In the genomic region with DNA sequence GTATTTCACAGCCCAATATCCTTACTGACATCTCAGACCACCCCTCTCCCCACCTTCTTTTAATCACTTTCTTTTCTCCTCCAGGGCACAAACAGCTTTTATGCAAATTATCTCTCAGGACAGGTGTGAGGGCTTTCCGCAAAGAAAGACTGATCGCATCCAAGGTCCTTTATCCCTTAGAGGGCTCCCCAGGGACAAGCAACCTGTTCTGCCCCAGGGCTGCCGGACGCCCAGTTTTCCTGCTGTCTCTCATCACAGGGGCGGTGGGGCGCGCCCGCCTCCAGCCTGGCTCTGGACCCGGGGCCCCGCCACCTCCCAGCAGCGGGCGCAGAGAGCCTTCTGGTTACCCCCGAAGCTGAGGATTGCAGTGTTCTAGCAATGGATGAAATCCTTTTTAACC, we compare ENCODE assay signal across 8 cellular contexts.
DNase-seq lines count a peak whose midpoint lies in the region; ATAC-seq and TF ChIP-seq lines count a peak whose summit lies in the region.

No MANE protein-coding gene starts in this region.

- ATAC-seq in heart left ventricle, result no peak
- ATAC-seq in Right ventricle myocardium superior (ENCODE audit: poor library complexity), result no peak
- ATAC-seq in activated naive CD8-positive, alpha-beta T cell treated with anti-CD3 and anti-CD28 coated beads, Interleukin-2, amount 10 ng/mL, durations not matched to agents 7 days and 5 days (ENCODE audit: low read depth), result no peak

- peak overlapping the region; percentile 77 for H3K4me3 Mint-ChIP-seq in activated naive CD8-positive, alpha-beta T cell treated with anti-CD3 and anti-CD28 coated beads, Interleukin-2, amount 10 ng/mL, durations not matched to agents 7 days and 5 days

- H3K4me3 ChIP-seq in heart left ventricle, result peak overlapping the region in 11 of 12 donors; percentile 45 to 86 (median 70)
- H3K4me3 ChIP-seq in thyroid gland (replicated peaks in 1 of 3), result peak overlapping the region in 1 of 3 donors; percentile 40

- peaks cover 30% of the 10 kb centered on the region for H3K4me1 Mint-ChIP-seq in activated naive CD8-positive, alpha-beta T cell treated with anti-CD3 and anti-CD28 coated beads, Interleukin-2, amount 10 ng/mL, durations not matched to agents 7 days and 5 days

- H3K27me3 ChIP-seq in heart left ventricle, result no peaks in the 10 kb centered on the region
- H3K27me3 ChIP-seq in layer of hippocampus (ENCODE audit: control insufficient read depth, insufficient read depth, low read length), result no peaks in the 10 kb centered on the region
- no peaks in the 10 kb centered on the region for H3K27me3 ChIP-seq in thyroid gland

- H3K27me3 Mint-ChIP-seq in activated naive CD8-positive, alpha-beta T cell treated with anti-CD3 and anti-CD28 coated beads, Interleukin-2, amount 10 ng/mL, durations not matched to agents 7 days and 5 days, result no peaks in the 10 kb centered on the region

- H3K4me1 ChIP-seq in heart left ventricle (peaks cover 0 to 52% (median 27%) of the 10 kb centered on the region in 12 donors), thyroid gland (peaks cover 14 to 36% of the 10 kb centered on the region in 2 donors)

- H3K9me3 Mint-ChIP-seq in activated naive CD8-positive, alpha-beta T cell treated with anti-CD3 and anti-CD28 coated beads, Interleukin-2, amount 10 ng/mL, durations not matched to agents 7 days and 5 days, result peaks cover 2% of the 10 kb centered on the region

- peak in 2 of 5 donors; percentile 31 to 39 for DNase-seq in heart left ventricle
- DNase-seq in Right ventricle myocardium superior, result no peak
- peak; percentile 34 for DNase-seq in activated naive CD8-positive, alpha-beta T cell treated with anti-CD3 and anti-CD28 coated beads, Interleukin-2, amount 10 ng/mL, durations not matched to agents 7 days and 5 days
- DNase-seq in thyroid gland, result peak; percentile 23 to 25
- no peak for DNase-seq in COLO829 (ENCODE audit: low spot score)
- no peak for DNase-seq in NCI-H2227 (lab: John Stamatoyannopoulos, UW; ENCODE audit: unreplicated experiment)
- DNase-seq in KBM-7, result no peak

- H3K27ac Mint-ChIP-seq in activated naive CD8-positive, alpha-beta T cell treated with anti-CD3 and anti-CD28 coated beads, Interleukin-2, amount 10 ng/mL, durations not matched to agents 7 days and 5 days, result peak overlapping the region; percentile 66

- H3K9me3 ChIP-seq in heart left ventricle (no peaks in the 10 kb centered on the region), thyroid gland (no peaks in the 10 kb centered on the region)

- 79 to 88% (median 82%) methylated on average over 11 to 13 of the region's 13 CpGs for WGBS in heart left ventricle, 4 donors
- 74% methylated on average over 12 to 13 of the region's 13 CpGs for WGBS in thyroid gland, 2 donors

- TF ChIP-seq POLR2A in heart left ventricle (IDR thresholded peaks at IDR 0.05), result no peak
- no peak for TF ChIP-seq POLR2A in thyroid gland (IDR thresholded peaks at IDR 0.05)

- no peak for TF ChIP-seq CTCF in heart left ventricle (IDR thresholded peaks at IDR 0.05)
- TF ChIP-seq CTCF in thyroid gland (IDR thresholded peaks at IDR 0.05), result no peak

- peak overlapping the region; percentile 92 to 100 (median 96) for H3K27ac ChIP-seq in heart left ventricle
- peak overlapping the region; percentile 95 for H3K27ac ChIP-seq in layer of hippocampus (ENCODE audit: low read depth, low read length)
- peak overlapping the region; percentile 73 to 97 (median 89) for H3K27ac ChIP-seq in thyroid gland

- peaks cover 3% of the 10 kb centered on the region for H3K36me3 Mint-ChIP-seq in activated naive CD8-positive, alpha-beta T cell treated with anti-CD3 and anti-CD28 coated beads, Interleukin-2, amount 10 ng/mL, durations not matched to agents 7 days and 5 days

- no peaks in the 10 kb centered on the region for H3K36me3 ChIP-seq in heart left ventricle
- no peaks in the 10 kb centered on the region for H3K36me3 ChIP-seq in thyroid gland

- POLR2A ChIA-PET in activated naive CD8-positive, alpha-beta T cell treated with anti-CD3 and anti-CD28 coated beads, Interleukin-2, amount 10 ng/mL, durations not matched to agents 7 days and 5 days (lab: Charles Lee), result interaction anchor here (1.3 to 3.0 kb wide), 3 partner anchors 69 to 528 kb away, joined by 3 to 18 read pairs (median 6); partner anchors contain the start of genes CENPK and PPWD1

- in situ Hi-C loops in KBM-7 (cut with MboI; ENCODE audit: low pct_unique_long_range_greater_than_20kb, low sequenced_read_pairs), result no loop called here

- intact Hi-C loops in heart left ventricle (cut with DNase I) (loop anchor here in 8 of 10 donors (5.0 to 10.0 kb wide), 11 partner anchors 43 to 450 kb away; partner anchors contain the start of gene ADAMTS6 (in 4 of the 8)), Right ventricle myocardium superior (cut with DNase I) (loop anchor here (5.0 to 10.0 kb wide), 2 partner anchors 68 to 220 kb away; no protein-coding TSS in a partner anchor), thyroid gland (cut with DNase I) (no loop called here)

Comparison
In these comparisons a context has a peak if more than half of its experiments do, and no peak if none do; other contexts are left out.
1. DNase-seq: peak in activated naive CD8-positive, alpha-beta T cell treated with anti-CD3 and anti-CD28 coated beads, Interleukin-2, amount 10 ng/mL, durations not matched to agents 7 days and 5 days (single experiment) and thyroid gland (2 of 2); none in Right ventricle myocardium superior (single experiment), COLO829 (single experiment), NCI-H2227 (single experiment) and KBM-7 (single experiment).
2. Peak in every context shown above with its lines, with median percentiles within 50 percentile points of each other: H3K27ac ChIP-seq.